1 cellular context compared by ENCODE assay signal in genomic region chr15:76058714-76059319, GRCh38.
A peak's percentile ranks its signal among the peaks of the same experiment; 100 is the strongest.
TF ChIP-seq lines count a peak whose summit lies in the region.

No MANE protein-coding gene starts in this region.

TF ChIP-seq in GM12878, 131 proteins besides CTCF, POLR2A, EP300 and RAD21 (continued from another document):
- TF ChIP-seq ATF3 (IDR thresholded peaks at IDR 0.05; ENCODE audit: borderline replicate concordance, extremely low read depth, low read depth, low read length), result no peak
- 0 out of 2 replicates have a peak, but pooled peaks have one; percentile 6 for TF ChIP-seq PKNOX1 (IDR thresholded peaks at IDR 0.05)
- no peak for TF ChIP-seq SUZ12 (IDR thresholded peaks at IDR 0.05; ENCODE audit: unreplicated experiment)
- no peak for TF ChIP-seq NBN (IDR thresholded peaks at IDR 0.05)
- TF ChIP-seq RUNX3 (IDR thresholded peaks at IDR 0.05; ENCODE audit: low read length), result peak; percentile 38
- TF ChIP-seq STAT1 (conservative IDR thresholded peaks at IDR 0.05), result no peak
